Comparison of ENCODE assay signal across 16 cellular contexts in genomic region chr6:132936641-132937040, GRCh38.
DNase-seq lines count a peak whose midpoint lies in the region; ATAC-seq, FAIRE-seq and TF ChIP-seq lines count a peak whose summit lies in the region.
"Had no signal": no experiment of that assay in that cellular context is flagged by ENCODE, and none has a peak within 500 bp of the region (broad histone marks: within the 10 kb centered on the region; RNA-seq: fewer than 3 reads in every experiment).

No MANE protein-coding gene starts in this region.

- no peak for TF ChIP-seq CTCF in HCT116 (IDR thresholded peaks at IDR 0.05 in 2 of 3, conservative IDR thresholded peaks at IDR 0.05 in 1 of 3; ENCODE audit: borderline replicate concordance in 1 of 3, insufficient read depth in 1 of 3, low read depth in 2 of 3, low read length in 2 of 3)
- no peak for TF ChIP-seq CTCF in osteoblast (IDR thresholded peaks at IDR 0.05; ENCODE audit: extremely low read depth, low read depth, low read length)
- TF ChIP-seq CTCF in kidney (IDR thresholded peaks at IDR 0.05; ENCODE audit: borderline replicate concordance, extremely low read depth, insufficient read depth), result no peak

- TF ChIP-seq RAD21 in HCT116 (IDR thresholded peaks at IDR 0.05; ENCODE audit: low read depth), result no peak

- ATAC-seq in HCT116, result no peak
- no peak for ATAC-seq in GM21423 (IDR thresholded peaks at IDR 0.05; ENCODE audit: unreplicated experiment)
- no peak for ATAC-seq in activated naive CD8-positive, alpha-beta T cell treated with anti-CD3 and anti-CD28 coated beads, Interleukin-2, amount 50 U/mL, for 24 hours

- no peaks in the 10 kb centered on the region for H3K4me1 Mint-ChIP-seq in activated naive CD8-positive, alpha-beta T cell treated with anti-CD3 and anti-CD28 coated beads, Interleukin-2, amount 50 U/mL, for 24 hours

- no peaks in the 10 kb centered on the region for H4K20me1 ChIP-seq in HCT116 (ENCODE audit: insufficient read depth)
- H4K20me1 ChIP-seq in osteoblast (ENCODE audit: insufficient read depth, low read length), result no peaks in the 10 kb centered on the region

- CTCF ChIA-PET in HCT116 (lab: Charles Lee), result no interaction called here

- no peak overlapping the region for H3K4me2 ChIP-seq in HCT116 (ENCODE audit: low read length)
- H3K4me2 ChIP-seq in osteoblast (ENCODE audit: insufficient read depth, low read length), result no peak overlapping the region

- no peaks in the 10 kb centered on the region for H3K79me2 ChIP-seq in HCT116 (ENCODE audit: insufficient read depth, low read length)
- H3K79me2 ChIP-seq in osteoblast (ENCODE audit: insufficient read depth, low read length), result no peaks in the 10 kb centered on the region

- RAD21 ChIA-PET in HCT116 (lab: Charles Lee; ENCODE audit: low non-redundant PET in 1 of 2, low total read pairs in 2 of 2, uncharacterized antibody in 2 of 2, unreplicated experiment in 2 of 2), result no interaction called here

- no peak for DNase-seq in HCT116 (ENCODE audit: low read depth, low spot score)
- DNase-seq in SK-N-DZ (ENCODE audit: low spot score), result peak; percentile 11
- DNase-seq in adipocyte (ENCODE audit: low read depth), result peak; percentile 44
- peak; percentile 27 for DNase-seq in osteoblast (ENCODE audit: insufficient read length, low spot score, missing footprints)
- no peak for DNase-seq in kidney
- no peak for DNase-seq in activated naive CD8-positive, alpha-beta T cell treated with anti-CD3 and anti-CD28 coated beads, Interleukin-2, amount 50 U/mL, for 24 hours
- DNase-seq: CD4-positive, alpha-beta T cell; GOT3 had no signal

- H3K27me3 Mint-ChIP-seq in activated naive CD8-positive, alpha-beta T cell treated with anti-CD3 and anti-CD28 coated beads, Interleukin-2, amount 50 U/mL, for 24 hours, result peaks cover 18% of the 10 kb centered on the region

- BruUV-seq in HCT116 (replicated peaks; lab: Mats Ljungman, UMichigan), result no TSS peak

- H2AFZ ChIP-seq in HCT116 (ENCODE audit: low read depth, low read length, poor library complexity, severe bottlenecking) (peak overlapping the region; percentile 47), osteoblast (ENCODE audit: low read length) (no peak overlapping the region)

- H3K27ac Mint-ChIP-seq in activated naive CD8-positive, alpha-beta T cell treated with anti-CD3 and anti-CD28 coated beads, Interleukin-2, amount 50 U/mL, for 24 hours, result no peak overlapping the region
- H3K27ac Mint-ChIP-seq: CD4-positive, alpha-beta T cell; IgD-negative memory B cell had no signal

- FAIRE-seq in kidney (lab: Jason Lieb, UNC), result no peak
- FAIRE-seq: D721Med, G401.6, GM12891, HTR-8/SVneo had no signal

- H3K27ac ChIP-seq in HCT116 (ENCODE audit: low read depth, low read length) (no peak overlapping the region), osteoblast (ENCODE audit: low read depth, low read length) (no peak overlapping the region), kidney (ENCODE audit: low read depth in 2 of 2, low read length in 2 of 2) (no peak overlapping the region)
- H3K27ac ChIP-seq: C4-2B had no signal

- H3K27me3 ChIP-seq in HCT116 (ENCODE audit: insufficient read depth, low read length), result peaks cover 9% of the 10 kb centered on the region; the same call in 1 of the 2 replicates
- peaks cover 30% of the 10 kb centered on the region for H3K27me3 ChIP-seq in adipocyte (replicated peaks; ENCODE audit: control insufficient read depth, insufficient read depth, low read length)
- peaks cover 12% of the 10 kb centered on the region for H3K27me3 ChIP-seq in osteoblast (ENCODE audit: insufficient read depth, low read length)

- no peak overlapping the region for H3K4me3 Mint-ChIP-seq in activated naive CD8-positive, alpha-beta T cell treated with anti-CD3 and anti-CD28 coated beads, Interleukin-2, amount 50 U/mL, for 24 hours
- H3K4me3 Mint-ChIP-seq: CD4-positive, alpha-beta T cell; IgD-negative memory B cell had no signal

- no peaks in the 10 kb centered on the region for H3K9me2 ChIP-seq in HCT116 (ENCODE audit: insufficient read depth)

- H3K9me3 ChIP-seq in HCT116 (ENCODE audit: control insufficient read depth in 1 of 2, insufficient read depth in 1 of 2, low read depth in 1 of 2, low read length in 2 of 2) (no peaks in the 10 kb centered on the region), adipocyte (ENCODE audit: control insufficient read depth, low read length) (peaks cover 12% of the 10 kb centered on the region), osteoblast (ENCODE audit: low read depth, low read length) (no peaks in the 10 kb centered on the region), kidney (ENCODE audit: control insufficient read depth in 1 of 2, low read length in 2 of 2) (no peaks in the 10 kb centered on the region)
- H3K9me3 ChIP-seq: Caco-2 had no signal

- H3K36me3 ChIP-seq in HCT116 (ENCODE audit: control insufficient read depth in 1 of 2, insufficient read depth in 2 of 2, low read length in 2 of 2), result no peaks in the 10 kb centered on the region
- H3K36me3 ChIP-seq in adipocyte (ENCODE audit: control insufficient read depth, insufficient read depth, low read length, severe bottlenecking), result no peaks in the 10 kb centered on the region
- no peaks in the 10 kb centered on the region for H3K36me3 ChIP-seq in osteoblast (ENCODE audit: insufficient read depth, low read length)
- no peaks in the 10 kb centered on the region for H3K36me3 ChIP-seq in kidney (ENCODE audit: control insufficient read depth in 1 of 2, insufficient read depth in 2 of 2, low read length in 2 of 2)

- H3K4me1 ChIP-seq in HCT116 (ENCODE audit: control insufficient read depth in 1 of 2, insufficient read depth in 2 of 2, low read length in 2 of 2) (peaks cover 0 to 5% of the 10 kb centered on the region in 2 experiments; a peak in 2 of 4 replicates), adipocyte (ENCODE audit: control insufficient read depth, insufficient read depth, low read length) (peaks cover 14% of the 10 kb centered on the region), osteoblast (ENCODE audit: insufficient read depth, low read length) (peaks cover 22% of the 10 kb centered on the region), kidney (ENCODE audit: control insufficient read depth in 1 of 2, insufficient read depth in 1 of 2, low read depth in 1 of 2, low read length in 2 of 2) (peaks cover 0 to 2% of the 10 kb centered on the region in 2 donors)
- H3K4me1 ChIP-seq: Caco-2 had no signal

- POLR2A ChIA-PET in HCT116 (lab: Charles Lee), result no interaction called here

- intact Hi-C loops in HCT116 (cut with micrococcal nuclease) (loop anchor here (5.0 kb wide), 1 partner anchor 104 kb away; no protein-coding TSS in a partner anchor), kidney (cut with DNase I) (no loop called here)

- peaks cover 7% of the 10 kb centered on the region for H3K9me3 Mint-ChIP-seq in activated naive CD8-positive, alpha-beta T cell treated with anti-CD3 and anti-CD28 coated beads, Interleukin-2, amount 50 U/mL, for 24 hours

- no peak overlapping the region for H3K9ac ChIP-seq in HCT116 (ENCODE audit: low read length)
- no peak overlapping the region for H3K9ac ChIP-seq in adipocyte (ENCODE audit: low read length)
- H3K9ac ChIP-seq in kidney (ENCODE audit: low read length in 2 of 2), result no peak overlapping the region

- no peaks in the 10 kb centered on the region for H3K36me3 Mint-ChIP-seq in activated naive CD8-positive, alpha-beta T cell treated with anti-CD3 and anti-CD28 coated beads, Interleukin-2, amount 50 U/mL, for 24 hours (ENCODE audit: low read depth)
- H3K36me3 Mint-ChIP-seq: IgD-negative memory B cell had no signal

- no peak overlapping the region for H3K4me3 ChIP-seq in HCT116 (replicated peaks in 1 of 2; ENCODE audit: low read depth in 1 of 2, low read length in 2 of 2)
- H3K4me3 ChIP-seq in adipocyte (ENCODE audit: low read length), result no peak overlapping the region
- no peak overlapping the region for H3K4me3 ChIP-seq in osteoblast (ENCODE audit: insufficient read depth, low read length)
- H3K4me3 ChIP-seq in kidney (ENCODE audit: low read length in 2 of 2), result no peak overlapping the region

- TF ChIP-seq POLR2A in HCT116 (IDR thresholded peaks at IDR 0.05; ENCODE audit: borderline replicate concordance, extremely low read depth, insufficient read depth, insufficient read length), result no peak

TF ChIP-seq in HCT116, 20 proteins besides CTCF, POLR2A, EP300 and RAD21 (continues in another document):
- TF ChIP-seq SIN3A (IDR thresholded peaks at IDR 0.05; ENCODE audit: low read depth), result no peak
- TF ChIP-seq JUND (IDR thresholded peaks at IDR 0.05), result no peak
- TF ChIP-seq SP1 (IDR thresholded peaks at IDR 0.05; ENCODE audit: low read depth), result no peak
- no peak for TF ChIP-seq SRF (IDR thresholded peaks at IDR 0.05; ENCODE audit: low read depth)
- TF ChIP-seq CBX3 (IDR thresholded peaks at IDR 0.05; ENCODE audit: low read depth), result no peak
- TF ChIP-seq, protein P1, sequence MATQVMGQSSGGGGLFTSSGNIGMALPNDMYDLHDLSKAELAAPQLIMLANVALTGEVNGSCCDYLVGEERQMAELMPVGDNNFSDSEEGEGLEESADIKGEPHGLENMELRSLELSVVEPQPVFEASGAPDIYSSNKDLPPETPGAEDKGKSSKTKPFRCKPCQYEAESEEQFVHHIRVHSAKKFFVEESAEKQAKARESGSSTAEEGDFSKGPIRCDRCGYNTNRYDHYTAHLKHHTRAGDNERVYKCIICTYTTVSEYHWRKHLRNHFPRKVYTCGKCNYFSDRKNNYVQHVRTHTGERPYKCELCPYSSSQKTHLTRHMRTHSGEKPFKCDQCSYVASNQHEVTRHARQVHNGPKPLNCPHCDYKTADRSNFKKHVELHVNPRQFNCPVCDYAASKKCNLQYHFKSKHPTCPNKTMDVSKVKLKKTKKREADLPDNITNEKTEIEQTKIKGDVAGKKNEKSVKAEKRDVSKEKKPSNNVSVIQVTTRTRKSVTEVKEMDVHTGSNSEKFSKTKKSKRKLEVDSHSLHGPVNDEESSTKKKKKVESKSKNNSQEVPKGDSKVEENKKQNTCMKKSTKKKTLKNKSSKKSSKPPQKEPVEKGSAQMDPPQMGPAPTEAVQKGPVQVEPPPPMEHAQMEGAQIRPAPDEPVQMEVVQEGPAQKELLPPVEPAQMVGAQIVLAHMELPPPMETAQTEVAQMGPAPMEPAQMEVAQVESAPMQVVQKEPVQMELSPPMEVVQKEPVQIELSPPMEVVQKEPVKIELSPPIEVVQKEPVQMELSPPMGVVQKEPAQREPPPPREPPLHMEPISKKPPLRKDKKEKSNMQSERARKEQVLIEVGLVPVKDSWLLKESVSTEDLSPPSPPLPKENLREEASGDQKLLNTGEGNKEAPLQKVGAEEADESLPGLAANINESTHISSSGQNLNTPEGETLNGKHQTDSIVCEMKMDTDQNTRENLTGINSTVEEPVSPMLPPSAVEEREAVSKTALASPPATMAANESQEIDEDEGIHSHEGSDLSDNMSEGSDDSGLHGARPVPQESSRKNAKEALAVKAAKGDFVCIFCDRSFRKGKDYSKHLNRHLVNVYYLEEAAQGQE (IDR thresholded peaks at IDR 0.05; ENCODE audit: low read depth), result no peak

Comparison
In these comparisons a context has a peak if more than half of its experiments do, and no peak if none do; other contexts are left out.
1. DNase-seq: peak in SK-N-DZ (single experiment), adipocyte (single experiment) and osteoblast (single experiment); none in HCT116 (single experiment), kidney (single experiment) and activated naive CD8-positive, alpha-beta T cell treated with anti-CD3 and anti-CD28 coated beads, Interleukin-2, amount 50 U/mL, for 24 hours (single experiment).